Comparison of ENCODE assay signal across 8 cellular contexts in genomic region chr14:57865450-57866198, GRCh38. TPM values are rescaled to one million over a fixed set of nuclear protein-coding genes. Genes with fewer than 3 reads are reported as not detected.
A peak's percentile ranks its signal among the peaks of the same experiment; 100 is the strongest.
DNase-seq lines count a peak whose midpoint lies in the region; ATAC-seq and TF ChIP-seq lines count a peak whose summit lies in the region.

TSS of gene SLC35F4 (minus strand) at chr14:57866092.

- no peak within 1 kb of the TSS for H3K4me3 Mint-ChIP-seq in activated T-helper 17 cell treated with anti-CD3 and anti-CD28 coated beads, Interleukin-2, amount 50 U/mL, for 72 hours

- peaks cover 3 to 16% (median 8%) of the 10 kb centered on the region in 9 donors for H3K4me1 ChIP-seq in heart right ventricle

- no peaks in the 10 kb centered on the region for H3K36me3 Mint-ChIP-seq in activated T-helper 17 cell treated with anti-CD3 and anti-CD28 coated beads, Interleukin-2, amount 50 U/mL, for 72 hours (ENCODE audit: low read depth)

- peaks cover 18% of the 10 kb centered on the region for H3K27me3 Mint-ChIP-seq in activated T-helper 17 cell treated with anti-CD3 and anti-CD28 coated beads, Interleukin-2, amount 50 U/mL, for 72 hours

- 0 to 1% methylated on average over 64 to 87 of the region's 87 CpGs for WGBS in heart right ventricle, 2 donors

- ATAC-seq in heart right ventricle (peak in 4 of 8 donors; percentile 11 to 62 (median 52)), GM21717 (IDR thresholded peaks at IDR 0.05; ENCODE audit: unreplicated experiment) (no peak), GM18873 (IDR thresholded peaks at IDR 0.05; ENCODE audit: low FRiP score, unreplicated experiment) (no peak)
- ATAC-seq in activated T-helper 17 cell treated with anti-CD3 and anti-CD28 coated beads, Interleukin-2, amount 50 U/mL, for 72 hours (replicated peaks), result no peak

- TF ChIP-seq CTCF in heart right ventricle (IDR thresholded peaks at IDR 0.05), result no peak

- H3K4me1 Mint-ChIP-seq in activated T-helper 17 cell treated with anti-CD3 and anti-CD28 coated beads, Interleukin-2, amount 50 U/mL, for 72 hours, result no peaks in the 10 kb centered on the region

- intact Hi-C loops in heart right ventricle (cut with DNase I), result no loop called here

- no peak within 1 kb of the TSS for H3K27ac Mint-ChIP-seq in activated T-helper 17 cell treated with anti-CD3 and anti-CD28 coated beads, Interleukin-2, amount 50 U/mL, for 72 hours

- H3K36me3 ChIP-seq in heart right ventricle, result no peaks in the 10 kb centered on the region

- H3K4me3 ChIP-seq in heart right ventricle, result peak within 1 kb of the TSS in 9 of 10 donors; percentile 12 to 39 (median 23)

- DNase-seq in GM19238 (ENCODE audit: insufficient read length, low spot score) (peak; percentile 4), NCI-H345 treated with DMSO at 0.1 percent for 48 hours (lab: John Stamatoyannopoulos, UW; ENCODE audit: unreplicated experiment) (peak; percentile 9), heart right ventricle (no peak), renal cortical epithelial cell (ENCODE audit: low read depth) (peak; percentile 27), inferior parietal cortex (ENCODE audit: extremely low spot score) (no peak)

- H3K27me3 ChIP-seq in heart right ventricle, result peaks cover 14 to 80% (median 68%) of the 10 kb centered on the region in 7 donors

- H3K9me3 Mint-ChIP-seq in activated T-helper 17 cell treated with anti-CD3 and anti-CD28 coated beads, Interleukin-2, amount 50 U/mL, for 72 hours, result no peaks in the 10 kb centered on the region

- H3K9me3 ChIP-seq in heart right ventricle, result no peaks in the 10 kb centered on the region

- H3K27ac ChIP-seq in heart right ventricle, result no peak within 1 kb of the TSS

RNA-seq across cellular contexts. Expression of gene SLC35F4, which starts in this region (rescaled TPM):
- total RNA-seq in heart right ventricle (not detected), renal cortical epithelial cell (0.05 and 0.17 TPM in 2 replicates)
- not detected for polyA plus RNA-seq in heart right ventricle
- total RNA-seq in activated T-helper 17 cell treated with anti-CD3 and anti-CD28 coated beads, Interleukin-2, amount 50 U/mL, for 72 hours, result not detected

Comparison
In these comparisons a context has a peak if more than half of its experiments do, and no peak if none do; other contexts are left out.
1. Peak in DNase-seq in renal cortical epithelial cell; RNA of the gene not detected or under 1 TPM.
2. DNase-seq: peak in GM19238 (single experiment) and NCI-H345 treated with DMSO at 0.1 percent for 48 hours (single experiment); none in heart right ventricle (0 of 2) and inferior parietal cortex (single experiment).